18 cellular contexts compared by ENCODE assay signal in genomic region chr1:110945626-110946025, GRCh38.
"Had no signal": no experiment of that assay in that cellular context is flagged by ENCODE, and none has a peak within 500 bp of the region (broad histone marks: within the 10 kb centered on the region; RNA-seq: fewer than 3 reads in every experiment).

No MANE protein-coding gene starts in this region.

- DNase-seq: activated CD4-positive, alpha-beta T cell treated with anti-CD3 and anti-CD28 coated beads for 36 hours; activated CD4-positive, alpha-beta T cell treated with anti-CD3 and anti-CD28 coated beads, Interleukin-2, amount 50 U/mL, for 48 hours; activated gamma-delta T cell treated with Interleukin-2 at 50 U/mL for 16 hours; adrenal gland; erythroblast; heart right ventricle; kidney glomerular epithelial cell; left ventricle myocardium inferior; mucosa of descending colon; naive B cell; stimulated activated CD4-positive, alpha-beta T cell treated with anti-CD3 and anti-CD28 coated beads, Interleukin-12 subunit alpha, Interleukin-12 subunit beta, amount 100 ng/mL, for 4 hours; stimulated activated CD4-positive, alpha-beta T cell treated with anti-CD3 and anti-CD28 coated beads, Interleukin-1b, Interleukin-23, amount 100 ng/mL, for 48 hours; stimulated activated CD8-positive, alpha-beta memory T cell treated with anti-CD3 and anti-CD28 coated beads, Interleukin-4, amount 100 ng/mL, for 48 hours; stimulated activated naive CD4-positive, alpha-beta T cell treated with Interleukin-2 at 50 U/mL for 16 hours; tibial artery; uterus had no signal

- H3K36me3 ChIP-seq: adrenal gland, uterus had no signal

- H3K4me1 ChIP-seq: adrenal gland, heart right ventricle, left ventricle myocardium inferior, tibial artery, uterus had no signal

- ATAC-seq: activated CD4-positive, alpha-beta T cell treated with anti-CD3 and anti-CD28 coated beads for 36 hours; activated naive CD4-positive, alpha-beta T cell treated with anti-CD3 and anti-CD28 coated beads, Interleukin-2, amount 50 U/mL, for 72 hours; heart right ventricle; mucosa of descending colon; WTC11 had no signal

- H3K4me3 ChIP-seq: adrenal gland, heart right ventricle, left ventricle myocardium inferior, mucosa of descending colon, tibial artery, uterus had no signal

- H3K9me3 ChIP-seq: adrenal gland, mucosa of descending colon had no signal

- H3K27ac ChIP-seq: adrenal gland, heart right ventricle, left ventricle myocardium inferior, tibial artery, uterus had no signal

- H3K27me3 ChIP-seq: adrenal gland, heart right ventricle, tibial artery, uterus had no signal
